Comparison of ENCODE assay signal across 13 cellular contexts in genomic region chr7:121137580-121137979, GRCh38.
DNase-seq lines count a peak whose midpoint lies in the region; ATAC-seq and TF ChIP-seq lines count a peak whose summit lies in the region.
"Had no signal": no experiment of that assay in that cellular context is flagged by ENCODE, and none has a peak within 500 bp of the region (broad histone marks: within the 10 kb centered on the region; RNA-seq: fewer than 3 reads in every experiment).

No MANE protein-coding gene starts in this region.

- H3K4me3 ChIP-seq in stomach = no peak overlapping the region

- H3K27me3 ChIP-seq in stomach = no peaks in the 10 kb centered on the region

- peaks cover 9 to 10% of the 10 kb centered on the region in 2 donors for H3K4me1 Mint-ChIP-seq in natural killer cell
- H3K4me1 Mint-ChIP-seq in natural killer cell treated with Interleukin-12 subunit alpha and Interleukin-12 subunit beta and Interleukin-15 and Interleukin-18, amount 100 ng/mL, for 72 hours (ENCODE audit: low read depth in 2 of 2) = peaks cover 0 to 8% of the 10 kb centered on the region in 2 donors
- H3K4me1 Mint-ChIP-seq: H9 had no signal

- WGBS in stomach, 5 donors = 88 to 97% (median 93%) methylated on average over 2 of the region's 2 CpGs

- H3K27ac ChIP-seq in epithelial cell of prostate = peak overlapping the region; percentile 25
- H3K27ac ChIP-seq in stomach = no peak overlapping the region
- H3K27ac ChIP-seq: C4-2B had no signal

- H3K9me3 Mint-ChIP-seq in natural killer cell = no peaks in the 10 kb centered on the region
- H3K9me3 Mint-ChIP-seq in natural killer cell treated with Interleukin-12 subunit alpha and Interleukin-12 subunit beta and Interleukin-15 and Interleukin-18, amount 100 ng/mL, for 72 hours = no peaks in the 10 kb centered on the region
- H3K9me3 Mint-ChIP-seq: H9 had no signal

- no peaks in the 10 kb centered on the region for H3K36me3 Mint-ChIP-seq in natural killer cell
- H3K36me3 Mint-ChIP-seq in natural killer cell treated with Interleukin-12 subunit alpha and Interleukin-12 subunit beta and Interleukin-15 and Interleukin-18, amount 100 ng/mL, for 72 hours = no peaks in the 10 kb centered on the region

- H3K27ac Mint-ChIP-seq in natural killer cell = peak overlapping the region in 1 of 2 donors; percentile 88
- peak overlapping the region in 1 of 2 donors; percentile 79 for H3K27ac Mint-ChIP-seq in natural killer cell treated with Interleukin-12 subunit alpha and Interleukin-12 subunit beta and Interleukin-15 and Interleukin-18, amount 100 ng/mL, for 72 hours
- H3K27ac Mint-ChIP-seq: H9 had no signal

- H3K4me3 Mint-ChIP-seq in natural killer cell = peak overlapping the region; percentile 86
- H3K4me3 Mint-ChIP-seq in natural killer cell treated with Interleukin-12 subunit alpha and Interleukin-12 subunit beta and Interleukin-15 and Interleukin-18, amount 100 ng/mL, for 72 hours = no peak overlapping the region
- H3K4me3 Mint-ChIP-seq: H9 had no signal

- no peak for ATAC-seq in natural killer cell
- ATAC-seq in natural killer cell treated with Interleukin-12 subunit alpha and Interleukin-12 subunit beta and Interleukin-15 and Interleukin-18, amount 100 ng/mL, for 72 hours = no peak

- no peak for TF ChIP-seq POLR2A in stomach (IDR thresholded peaks at IDR 0.05)

- TF ChIP-seq CTCF in natural killer cell (IDR thresholded peaks at IDR 0.05) (no peak), stomach (IDR thresholded peaks at IDR 0.05) (no peak)

- peaks cover 0 to 17% (median 12%) of the 10 kb centered on the region in 4 donors for H3K36me3 ChIP-seq in stomach

- DNase-seq in natural killer cell (no peak), NAMALWA (ENCODE audit: low spot score) (peak; percentile 24), epithelial cell of prostate (ENCODE audit: low read depth, low spot score) (no peak), HUDEP-2 (lab: John Stamatoyannopoulos, UW; ENCODE audit: unreplicated experiment in 76 of 76) (no peak), DMS153 (lab: John Stamatoyannopoulos, UW) (no peak), stomach (no peak)
- no peak for DNase-seq in natural killer cell treated with Interleukin-12 subunit alpha and Interleukin-12 subunit beta and Interleukin-15 and Interleukin-18, amount 100 ng/mL, for 72 hours (ENCODE audit: low spot score)
- DNase-seq: ACHN, GDM1, H9, NCI-H446, SK-N-SH had no signal

- no peak for TF ChIP-seq EP300 in stomach (IDR thresholded peaks at IDR 0.05)

- H3K27me3 Mint-ChIP-seq in natural killer cell (ENCODE audit: low read depth in 2 of 2) = no peaks in the 10 kb centered on the region
- H3K27me3 Mint-ChIP-seq in natural killer cell treated with Interleukin-12 subunit alpha and Interleukin-12 subunit beta and Interleukin-15 and Interleukin-18, amount 100 ng/mL, for 72 hours = peaks cover 0 to 2% of the 10 kb centered on the region in 2 donors

- no peaks in the 10 kb centered on the region for H3K4me1 ChIP-seq in stomach

- H3K9me3 ChIP-seq in stomach = no peaks in the 10 kb centered on the region
- H3K9me3 ChIP-seq: SK-N-SH had no signal

- intact Hi-C loops in natural killer cell (cut with micrococcal nuclease) (no loop called here), stomach (cut with DNase I; ENCODE audit: low total_unique reads) (no loop called here)
